ENCODE assay signal across 1 cellular context in the genomic region with DNA sequence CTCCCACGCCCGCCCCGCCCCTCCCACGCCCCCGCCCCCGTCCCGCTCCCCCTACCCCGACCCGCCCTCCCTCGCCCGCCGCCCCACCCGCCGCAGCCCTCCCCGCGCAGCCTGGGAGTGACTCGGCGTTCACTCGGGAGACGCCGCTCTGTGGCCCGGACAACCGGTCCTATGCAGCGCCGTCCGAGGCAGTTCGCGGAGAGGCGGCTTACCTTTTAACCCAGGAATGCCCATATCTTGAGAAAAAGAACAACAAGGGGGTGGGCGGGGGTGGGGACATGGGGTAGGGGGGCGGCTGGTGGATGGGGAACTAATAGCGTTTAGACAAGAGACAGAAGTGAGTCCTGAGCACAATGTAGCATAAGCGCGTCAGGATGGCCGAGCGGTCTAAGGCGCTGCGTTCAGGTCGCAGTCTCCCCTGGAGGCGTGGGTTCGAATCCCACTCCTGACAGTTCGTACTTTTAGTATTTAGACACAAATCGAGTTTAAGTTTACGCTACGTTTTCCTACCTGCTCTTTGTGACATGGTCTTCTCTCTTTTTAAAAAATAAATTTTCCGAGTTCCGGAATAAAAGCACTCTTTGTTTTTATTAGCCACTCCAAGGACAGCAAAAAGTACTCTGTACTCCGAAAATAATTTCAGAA.
TF ChIP-seq lines count a peak whose summit lies in the region.

No MANE protein-coding gene starts in this region.

TF ChIP-seq in HEK293, 187 proteins besides CTCF, POLR2A, EP300 and RAD21 (continued from another document):
- no peak for TF ChIP-seq ZFP37 (tag by site-specific recombination; IDR thresholded peaks at IDR 0.05)
- TF ChIP-seq ZBTB21 (tag by site-specific recombination; IDR thresholded peaks at IDR 0.05), result peak; percentile 33; the same call in 1 of the 2 replicates
- TF ChIP-seq, protein P1, sequence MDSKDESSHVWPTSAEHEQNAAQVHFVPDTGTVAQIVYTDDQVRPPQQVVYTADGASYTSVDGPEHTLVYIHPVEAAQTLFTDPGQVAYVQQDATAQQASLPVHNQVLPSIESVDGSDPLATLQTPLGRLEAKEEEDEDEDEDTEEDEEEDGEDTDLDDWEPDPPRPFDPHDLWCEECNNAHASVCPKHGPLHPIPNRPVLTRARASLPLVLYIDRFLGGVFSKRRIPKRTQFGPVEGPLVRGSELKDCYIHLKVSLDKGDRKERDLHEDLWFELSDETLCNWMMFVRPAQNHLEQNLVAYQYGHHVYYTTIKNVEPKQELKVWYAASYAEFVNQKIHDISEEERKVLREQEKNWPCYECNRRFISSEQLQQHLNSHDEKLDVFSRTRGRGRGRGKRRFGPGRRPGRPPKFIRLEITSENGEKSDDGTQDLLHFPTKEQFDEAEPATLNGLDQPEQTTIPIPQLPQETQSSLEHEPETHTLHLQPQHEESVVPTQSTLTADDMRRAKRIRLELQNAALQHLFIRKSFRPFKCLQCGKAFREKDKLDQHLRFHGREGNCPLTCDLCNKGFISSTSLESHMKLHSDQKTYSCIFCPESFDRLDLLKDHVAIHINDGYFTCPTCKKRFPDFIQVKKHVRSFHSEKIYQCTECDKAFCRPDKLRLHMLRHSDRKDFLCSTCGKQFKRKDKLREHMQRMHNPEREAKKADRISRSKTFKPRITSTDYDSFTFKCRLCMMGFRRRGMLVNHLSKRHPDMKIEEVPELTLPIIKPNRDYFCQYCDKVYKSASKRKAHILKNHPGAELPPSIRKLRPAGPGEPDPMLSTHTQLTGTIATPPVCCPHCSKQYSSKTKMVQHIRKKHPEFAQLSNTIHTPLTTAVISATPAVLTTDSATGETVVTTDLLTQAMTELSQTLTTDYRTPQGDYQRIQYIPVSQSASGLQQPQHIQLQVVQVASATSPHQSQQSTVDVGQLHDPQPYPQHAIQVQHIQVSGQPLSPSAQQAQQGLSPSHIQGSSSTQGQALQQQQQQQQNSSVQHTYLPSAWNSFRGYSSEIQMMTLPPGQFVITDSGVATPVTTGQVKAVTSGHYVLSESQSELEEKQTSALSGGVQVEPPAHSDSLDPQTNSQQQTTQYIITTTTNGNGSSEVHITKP (tag by site-specific recombination; IDR thresholded peaks at IDR 0.05), result no peak
- TF ChIP-seq ZNF202 (tag by site-specific recombination; IDR thresholded peaks at IDR 0.05; ENCODE audit: borderline replicate concordance), result no peak
- no peak for TF ChIP-seq ZNF223 (tag by site-specific recombination; IDR thresholded peaks at IDR 0.05)
- TF ChIP-seq, protein P2, sequence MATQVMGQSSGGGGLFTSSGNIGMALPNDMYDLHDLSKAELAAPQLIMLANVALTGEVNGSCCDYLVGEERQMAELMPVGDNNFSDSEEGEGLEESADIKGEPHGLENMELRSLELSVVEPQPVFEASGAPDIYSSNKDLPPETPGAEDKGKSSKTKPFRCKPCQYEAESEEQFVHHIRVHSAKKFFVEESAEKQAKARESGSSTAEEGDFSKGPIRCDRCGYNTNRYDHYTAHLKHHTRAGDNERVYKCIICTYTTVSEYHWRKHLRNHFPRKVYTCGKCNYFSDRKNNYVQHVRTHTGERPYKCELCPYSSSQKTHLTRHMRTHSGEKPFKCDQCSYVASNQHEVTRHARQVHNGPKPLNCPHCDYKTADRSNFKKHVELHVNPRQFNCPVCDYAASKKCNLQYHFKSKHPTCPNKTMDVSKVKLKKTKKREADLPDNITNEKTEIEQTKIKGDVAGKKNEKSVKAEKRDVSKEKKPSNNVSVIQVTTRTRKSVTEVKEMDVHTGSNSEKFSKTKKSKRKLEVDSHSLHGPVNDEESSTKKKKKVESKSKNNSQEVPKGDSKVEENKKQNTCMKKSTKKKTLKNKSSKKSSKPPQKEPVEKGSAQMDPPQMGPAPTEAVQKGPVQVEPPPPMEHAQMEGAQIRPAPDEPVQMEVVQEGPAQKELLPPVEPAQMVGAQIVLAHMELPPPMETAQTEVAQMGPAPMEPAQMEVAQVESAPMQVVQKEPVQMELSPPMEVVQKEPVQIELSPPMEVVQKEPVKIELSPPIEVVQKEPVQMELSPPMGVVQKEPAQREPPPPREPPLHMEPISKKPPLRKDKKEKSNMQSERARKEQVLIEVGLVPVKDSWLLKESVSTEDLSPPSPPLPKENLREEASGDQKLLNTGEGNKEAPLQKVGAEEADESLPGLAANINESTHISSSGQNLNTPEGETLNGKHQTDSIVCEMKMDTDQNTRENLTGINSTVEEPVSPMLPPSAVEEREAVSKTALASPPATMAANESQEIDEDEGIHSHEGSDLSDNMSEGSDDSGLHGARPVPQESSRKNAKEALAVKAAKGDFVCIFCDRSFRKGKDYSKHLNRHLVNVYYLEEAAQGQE (tag by site-specific recombination; IDR thresholded peaks at IDR 0.05), result peak; percentile 22; the same call in 1 of the 2 replicates
- no peak for TF ChIP-seq ZNF112 (tag by site-specific recombination; IDR thresholded peaks at IDR 0.05)
- TF ChIP-seq, protein P3, sequence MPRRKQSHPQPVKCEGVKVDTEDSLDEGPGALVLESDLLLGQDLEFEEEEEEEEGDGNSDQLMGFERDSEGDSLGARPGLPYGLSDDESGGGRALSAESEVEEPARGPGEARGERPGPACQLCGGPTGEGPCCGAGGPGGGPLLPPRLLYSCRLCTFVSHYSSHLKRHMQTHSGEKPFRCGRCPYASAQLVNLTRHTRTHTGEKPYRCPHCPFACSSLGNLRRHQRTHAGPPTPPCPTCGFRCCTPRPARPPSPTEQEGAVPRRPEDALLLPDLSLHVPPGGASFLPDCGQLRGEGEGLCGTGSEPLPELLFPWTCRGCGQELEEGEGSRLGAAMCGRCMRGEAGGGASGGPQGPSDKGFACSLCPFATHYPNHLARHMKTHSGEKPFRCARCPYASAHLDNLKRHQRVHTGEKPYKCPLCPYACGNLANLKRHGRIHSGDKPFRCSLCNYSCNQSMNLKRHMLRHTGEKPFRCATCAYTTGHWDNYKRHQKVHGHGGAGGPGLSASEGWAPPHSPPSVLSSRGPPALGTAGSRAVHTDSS (tag by site-specific recombination; IDR thresholded peaks at IDR 0.05), result 0 out of 2 replicates have a peak, but pooled peaks have one; percentile 30
- TF ChIP-seq ZNF155 (tag by site-specific recombination; IDR thresholded peaks at IDR 0.05), result no peak
- 0 out of 2 replicates have a peak, but pooled peaks have one; percentile 26 for TF ChIP-seq ZNF558 (tag by site-specific recombination; IDR thresholded peaks at IDR 0.05)
- TF ChIP-seq WT1 (tag by site-specific recombination; IDR thresholded peaks at IDR 0.05), result 0 out of 2 replicates have a peak, but pooled peaks have one; percentile 18
- TF ChIP-seq, protein P4, sequence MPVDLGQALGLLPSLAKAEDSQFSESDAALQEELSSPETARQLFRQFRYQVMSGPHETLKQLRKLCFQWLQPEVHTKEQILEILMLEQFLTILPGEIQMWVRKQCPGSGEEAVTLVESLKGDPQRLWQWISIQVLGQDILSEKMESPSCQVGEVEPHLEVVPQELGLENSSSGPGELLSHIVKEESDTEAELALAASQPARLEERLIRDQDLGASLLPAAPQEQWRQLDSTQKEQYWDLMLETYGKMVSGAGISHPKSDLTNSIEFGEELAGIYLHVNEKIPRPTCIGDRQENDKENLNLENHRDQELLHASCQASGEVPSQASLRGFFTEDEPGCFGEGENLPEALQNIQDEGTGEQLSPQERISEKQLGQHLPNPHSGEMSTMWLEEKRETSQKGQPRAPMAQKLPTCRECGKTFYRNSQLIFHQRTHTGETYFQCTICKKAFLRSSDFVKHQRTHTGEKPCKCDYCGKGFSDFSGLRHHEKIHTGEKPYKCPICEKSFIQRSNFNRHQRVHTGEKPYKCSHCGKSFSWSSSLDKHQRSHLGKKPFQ (tag by site-specific recombination; IDR thresholded peaks at IDR 0.05), result no peak
- peak; percentile 18; the same call in 1 of the 2 replicates for TF ChIP-seq KLF7 (tag by site-specific recombination; IDR thresholded peaks at IDR 0.05; ENCODE audit: borderline replicate concordance)
